13 cellular contexts compared by ENCODE assay signal in the genomic region with DNA sequence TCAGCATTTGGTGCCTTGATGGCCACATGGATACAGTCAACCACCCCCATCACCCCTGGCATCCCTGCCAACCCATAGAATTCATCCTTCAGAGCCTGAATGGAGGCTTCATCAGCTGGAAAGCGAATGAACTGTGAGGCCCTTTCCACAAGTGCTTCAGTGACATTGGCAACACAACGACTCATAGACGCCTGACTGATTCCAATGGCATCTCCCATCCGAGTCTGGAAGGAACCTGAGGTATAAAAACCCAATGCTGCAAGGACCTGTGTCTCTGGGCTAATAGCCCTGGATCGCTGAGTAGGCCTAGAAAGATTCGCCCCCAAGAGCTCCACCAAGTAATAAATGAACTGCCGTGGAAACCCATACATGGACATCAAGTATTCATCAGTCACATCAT. TPM values are rescaled to one million over a fixed set of nuclear protein-coding genes. Genes with fewer than 3 reads are reported as not detected.
DNase-seq lines count a peak whose midpoint lies in the region; ATAC-seq and TF ChIP-seq lines count a peak whose summit lies in the region.
"Had no signal": no experiment of that assay in that cellular context is flagged by ENCODE, and none has a peak within 500 bp of the region (broad histone marks: within the 10 kb centered on the region; RNA-seq: fewer than 3 reads in every experiment).

No MANE protein-coding gene starts in this region.

- no peak overlapping the region for H4K91ac ChIP-seq in trophoblast cell (ENCODE audit: low read depth, low read length)

- H3K4me1 Mint-ChIP-seq in activated CD8-positive, alpha-beta memory T cell treated with anti-CD3 and anti-CD28 coated beads, Interleukin-2, amount 10 ng/mL, durations not matched to agents 7 days and 5 days, result peaks cover 36% of the 10 kb centered on the region

- peaks cover 9% of the 10 kb centered on the region for H3K79me2 ChIP-seq in trophoblast cell (ENCODE audit: control insufficient read depth, insufficient read depth, low read length, poor library complexity)

- in situ Hi-C loops in ACHN (cut with HindIII; ENCODE audit: low pct_ligation_motif_present, low pct_unique_long_range_greater_than_20kb, low sequenced_read_pairs), result no loop called here

- H2BK120ac ChIP-seq in trophoblast cell (ENCODE audit: insufficient read depth, low read length, poor library complexity), result no peak overlapping the region

- peak overlapping the region; percentile 89 for H3K4me3 Mint-ChIP-seq in activated CD8-positive, alpha-beta memory T cell treated with anti-CD3 and anti-CD28 coated beads, Interleukin-2, amount 10 ng/mL, durations not matched to agents 7 days and 5 days

- no peaks in the 10 kb centered on the region for H3K9me3 Mint-ChIP-seq in activated CD8-positive, alpha-beta memory T cell treated with anti-CD3 and anti-CD28 coated beads, Interleukin-2, amount 10 ng/mL, durations not matched to agents 7 days and 5 days (ENCODE audit: low read depth)

- H3K27ac ChIP-seq in breast epithelium (peak overlapping the region; percentile 65 to 99), trophoblast cell (ENCODE audit: low read depth, low read length) (no peak overlapping the region), stomach (peak overlapping the region in 2 of 5 donors; percentile 99), ovary (no peak overlapping the region)

- H3K27me3 ChIP-seq in breast epithelium (no peaks in the 10 kb centered on the region), trophoblast cell (ENCODE audit: insufficient read depth, low read length) (no peaks in the 10 kb centered on the region), stomach (no peaks in the 10 kb centered on the region), ovary (no peaks in the 10 kb centered on the region)
- H3K27me3 ChIP-seq: pancreas, tibial artery had no signal

- intact Hi-C loops in breast epithelium (cut with DNase I; ENCODE audit: low total_unique reads) (no loop called here), stomach (cut with DNase I; ENCODE audit: low total_unique reads) (no loop called here), ovary (cut with DNase I) (loop anchor here (5.0 to 10.0 kb wide), 3 partner anchors 221 to 231 kb away; partner anchors contain the start of genes MDK (in 2 of the 4) and CHRM4 (in 1 of the 4))

- H2AK5ac ChIP-seq in trophoblast cell (ENCODE audit: low read length), result no peak overlapping the region

- TF ChIP-seq CTCF in breast epithelium (IDR thresholded peaks at IDR 0.05) (no peak), stomach (IDR thresholded peaks at IDR 0.05) (no peak), ovary (IDR thresholded peaks at IDR 0.05) (no peak)

- H3K36me3 ChIP-seq in breast epithelium, result no peaks in the 10 kb centered on the region
- H3K36me3 ChIP-seq in trophoblast cell (ENCODE audit: control insufficient read depth in 1 of 2, insufficient read depth in 2 of 2, low read length in 2 of 2), result peaks cover 7% of the 10 kb centered on the region in 2 experiments
- peaks cover 0 to 11% (median 6%) of the 10 kb centered on the region in 4 donors for H3K36me3 ChIP-seq in stomach
- H3K36me3 ChIP-seq in ovary, result no peaks in the 10 kb centered on the region
- H3K36me3 ChIP-seq: pancreas had no signal

- H3K79me1 ChIP-seq in trophoblast cell (ENCODE audit: low read length), result peaks cover 10% of the 10 kb centered on the region

- H3K9ac ChIP-seq in trophoblast cell (ENCODE audit: low read length), result peak overlapping the region; percentile 41

- no peak overlapping the region for H4K8ac ChIP-seq in trophoblast cell (ENCODE audit: low read depth, low read length)

- H3K18ac ChIP-seq in trophoblast cell (ENCODE audit: low read length), result no peak overlapping the region

- H3K9me3 ChIP-seq in breast epithelium (no peaks in the 10 kb centered on the region), trophoblast cell (ENCODE audit: insufficient read depth, low read depth, low read length) (no peaks in the 10 kb centered on the region), stomach (no peaks in the 10 kb centered on the region), ovary (no peaks in the 10 kb centered on the region)
- H3K9me3 ChIP-seq: pancreas, tibial artery had no signal

- TF ChIP-seq POLR2A in breast epithelium (IDR thresholded peaks at IDR 0.05), result no peak
- no peak for TF ChIP-seq POLR2A in stomach (IDR thresholded peaks at IDR 0.05)
- TF ChIP-seq POLR2A in ovary (IDR thresholded peaks at IDR 0.05), result no peak

- no CpG with 5 or more reads among the region's 7 CpGs for WGBS in trophoblast cell (ENCODE audit: extremely low coverage, insufficient coverage, insufficient read length)
- 91 to 98% (median 96%) methylated on average over 7 of the region's 7 CpGs for WGBS in stomach, 5 donors
- WGBS in ovary, 3 donors, result 94 to 97% (median 95%) methylated on average over 7 of the region's 7 CpGs

- H3K23ac ChIP-seq in trophoblast cell (ENCODE audit: low read length), result no peak overlapping the region

- no peak overlapping the region for H2AFZ ChIP-seq in trophoblast cell (ENCODE audit: insufficient read depth, low read length, poor library complexity)

- H3K4me3 ChIP-seq in breast epithelium, result no peak overlapping the region
- H3K4me3 ChIP-seq in trophoblast cell (ENCODE audit: low read depth, low read length), result no peak overlapping the region
- H3K4me3 ChIP-seq in stomach, result no peak overlapping the region
- no peak overlapping the region for H3K4me3 ChIP-seq in ovary

- no peak for DNase-seq in activated CD8-positive, alpha-beta memory T cell treated with anti-CD3 and anti-CD28 coated beads, Interleukin-2, amount 10 ng/mL, durations not matched to agents 7 days and 5 days
- DNase-seq in activated CD8-positive, alpha-beta memory T cell treated with anti-CD3 and anti-CD28 coated beads, Interleukin-2, amount 50 U/mL, for 48 hours, result no peak
- DNase-seq in M059J (ENCODE audit: low read depth), result peak; percentile 69
- no peak for DNase-seq in breast epithelium (ENCODE audit: low spot score in 2 of 2)
- no peak for DNase-seq in trophoblast cell
- DNase-seq in stomach, result no peak
- no peak for DNase-seq in ovary
- no peak for DNase-seq in ACHN
- DNase-seq: aorta, NCI-H1694 treated with DMSO at 0.1 percent for 48 hours, OCI-M1, pancreas, tibial artery had no signal

- H3K4me2 ChIP-seq in trophoblast cell (ENCODE audit: low read length), result no peak overlapping the region

- peaks cover 3% of the 10 kb centered on the region for H3K36me3 Mint-ChIP-seq in activated CD8-positive, alpha-beta memory T cell treated with anti-CD3 and anti-CD28 coated beads, Interleukin-2, amount 10 ng/mL, durations not matched to agents 7 days and 5 days

- CTCF ChIA-PET in activated CD8-positive, alpha-beta memory T cell treated with anti-CD3 and anti-CD28 coated beads, Interleukin-2, amount 10 ng/mL, durations not matched to agents 7 days and 5 days (lab: Charles Lee), result interaction anchor here (1.2 to 4.4 kb wide), 3 partner anchors 51 to 226 kb away, joined by 3 to 35 read pairs (median 15); partner anchors contain the start of gene CHRM4

- no peak overlapping the region for H3K14ac ChIP-seq in trophoblast cell (ENCODE audit: low read length)

- peaks cover 3 to 6% of the 10 kb centered on the region in 2 donors for H3K4me1 ChIP-seq in breast epithelium
- H3K4me1 ChIP-seq in trophoblast cell (ENCODE audit: control insufficient read depth in 1 of 2, insufficient read depth in 2 of 2, low read length in 2 of 2), result peaks cover 5 to 6% of the 10 kb centered on the region in 2 experiments
- H3K4me1 ChIP-seq in stomach, result peaks cover 16 to 85% (median 68%) of the 10 kb centered on the region in 4 donors
- H3K4me1 ChIP-seq in ovary (ENCODE audit: insufficient read depth), result peaks cover 1% of the 10 kb centered on the region

- H2BK12ac ChIP-seq in trophoblast cell (ENCODE audit: low read length), result no peak overlapping the region

- H2BK5ac ChIP-seq in trophoblast cell (ENCODE audit: low read depth, low read length, poor library complexity), result no peak overlapping the region

- H3K4ac ChIP-seq in trophoblast cell (ENCODE audit: low read depth, low read length), result no peak overlapping the region

- ATAC-seq in activated CD8-positive, alpha-beta memory T cell treated with anti-CD3 and anti-CD28 coated beads, Interleukin-2, amount 10 ng/mL, durations not matched to agents 7 days and 5 days, result no peak

- no peaks in the 10 kb centered on the region for H3K27me3 Mint-ChIP-seq in activated CD8-positive, alpha-beta memory T cell treated with anti-CD3 and anti-CD28 coated beads, Interleukin-2, amount 10 ng/mL, durations not matched to agents 7 days and 5 days

- TF ChIP-seq EP300 in stomach (IDR thresholded peaks at IDR 0.05), result no peak
- no peak for TF ChIP-seq EP300 in ovary (IDR thresholded peaks at IDR 0.05)

- H3K27ac Mint-ChIP-seq in activated CD8-positive, alpha-beta memory T cell treated with anti-CD3 and anti-CD28 coated beads, Interleukin-2, amount 10 ng/mL, durations not matched to agents 7 days and 5 days, result no peak overlapping the region

- H4K12ac ChIP-seq in trophoblast cell (ENCODE audit: low read depth, low read length), result no peak overlapping the region

RNA-seq across cellular contexts. Expression of gene HARBI1, which starts 1.3 kb away (rescaled TPM):
- 1 to 10 TPM; 5.9 to 6.6 TPM for total RNA-seq in activated CD8-positive, alpha-beta memory T cell treated with anti-CD3 and anti-CD28 coated beads, Interleukin-2, amount 10 ng/mL, durations not matched to agents 7 days and 5 days
- 5.3 and 6.4 TPM in 2 replicates for total RNA-seq in M059J (2014; rRNA removed; shearing (Covaris generic))
- total RNA-seq in breast epithelium, result 1 to 10 TPM; 1.6 to 9.1 (median 3.5) TPM
- 3.6 and 3.7 TPM in 2 replicates for polyA plus RNA-seq in trophoblast cell (2013)
- 1 to 10 TPM in 2 of 5 donors, not detected in 3; 1.0 to 3.7 TPM for total RNA-seq in stomach
- polyA plus RNA-seq in stomach, result 1 to 10 TPM; 1.3 to 4.0 (median 2.3) TPM
- 1 to 10 TPM; 1.4 to 4.9 (median 3.2) TPM for total RNA-seq in ovary
- polyA plus RNA-seq in ovary, result 1 to 10 TPM; 1.3 to 2.2 TPM

RNA-seq across cellular contexts. Expression of gene ATG13, which starts 1.6 kb away (rescaled TPM):
- 10 to 100 TPM; 64.0 to 72.9 TPM for total RNA-seq in activated CD8-positive, alpha-beta memory T cell treated with anti-CD3 and anti-CD28 coated beads, Interleukin-2, amount 10 ng/mL, durations not matched to agents 7 days and 5 days
- 83.7 and 95.0 TPM in 2 replicates for total RNA-seq in M059J (2014; rRNA removed; shearing (Covaris generic))
- 100 to 1,000 TPM in 1 of 3 donors, 10 to 100 TPM in 2; 84.2 to 113 (median 87.5) TPM for total RNA-seq in breast epithelium
- 87.2 and 100 TPM in 2 replicates for polyA plus RNA-seq in trophoblast cell (2013)
- 100 to 1,000 TPM; 103 to 286 (median 115) TPM for total RNA-seq in stomach
- 10 to 100 TPM; 17.3 to 44.5 (median 42.5) TPM for polyA plus RNA-seq in stomach
- total RNA-seq in ovary, result 10 to 100 TPM; 41.8 to 60.1 (median 54.5) TPM
- polyA plus RNA-seq in ovary, result 100 to 1,000 TPM in 1 of 2 donors, 10 to 100 TPM in 1; 37.2 to 119 TPM

RNA-seq across cellular contexts. Expression of gene AMBRA1, which starts 21.9 kb away (rescaled TPM):
- 10 to 100 TPM; 36.1 to 41.9 TPM for total RNA-seq in activated CD8-positive, alpha-beta memory T cell treated with anti-CD3 and anti-CD28 coated beads, Interleukin-2, amount 10 ng/mL, durations not matched to agents 7 days and 5 days
- 28.6 and 32.2 TPM in 2 replicates for total RNA-seq in M059J (2014; rRNA removed; shearing (Covaris generic))
- 10 to 100 TPM; 32.5 to 38.9 (median 34.1) TPM for total RNA-seq in breast epithelium
- polyA plus RNA-seq in trophoblast cell (2013), result 12.9 and 14.9 TPM in 2 replicates
- 10 to 100 TPM; 22.3 to 59.4 (median 37.3) TPM for total RNA-seq in stomach
- polyA plus RNA-seq in stomach, result 1 to 10 TPM; 4.6 to 7.3 (median 4.7) TPM
- total RNA-seq in ovary, result 10 to 100 TPM; 22.3 to 38.1 (median 34.4) TPM
- 10 to 100 TPM; 18.7 to 22.0 TPM for polyA plus RNA-seq in ovary

Comparison
In these comparisons a context has a peak if more than half of its experiments do, and no peak if none do; other contexts are left out.
1. H3K27ac ChIP-seq: peak in breast epithelium (2 of 2); none in trophoblast cell (single experiment) and ovary (0 of 2).
2. intact Hi-C loops: an anchor here in ovary (5.0 to 10.0 kb wide); none called in breast epithelium and stomach.